Comparison of ENCODE assay signal across 27 cellular contexts in the genomic region with DNA sequence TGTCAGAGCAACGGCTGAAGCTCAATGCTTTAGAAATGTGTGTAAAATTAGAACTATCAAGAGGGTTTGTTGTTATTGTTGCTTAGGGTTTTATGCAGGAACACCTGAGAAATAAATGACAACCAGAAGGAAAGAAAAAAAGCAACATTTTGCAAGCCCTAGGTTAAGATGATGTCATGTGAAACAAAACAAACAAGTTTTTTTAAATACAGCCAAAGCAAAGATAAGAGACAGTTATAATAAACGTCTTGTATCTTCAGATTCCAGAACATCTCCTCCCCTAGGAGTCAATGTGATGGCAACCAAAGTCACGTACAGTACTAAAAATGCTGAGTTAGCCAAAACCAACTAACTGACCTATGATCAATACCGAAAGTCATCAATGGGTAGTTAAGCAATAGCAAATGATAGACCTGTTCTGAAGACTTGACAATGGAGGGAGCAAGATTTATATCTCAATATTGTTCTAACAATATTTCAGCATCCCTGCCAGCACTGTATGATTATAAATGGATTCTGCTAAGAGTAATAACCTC.
"Had no signal": no experiment of that assay in that cellular context is flagged by ENCODE, and none has a peak within 500 bp of the region (broad histone marks: within the 10 kb centered on the region; RNA-seq: fewer than 3 reads in every experiment).

No MANE protein-coding gene starts in this region.

- H3K4me1 ChIP-seq: adrenal gland, body of pancreas, Peyer's patch had no signal

- H3K27me3 ChIP-seq: adrenal gland, body of pancreas, MG63, Peyer's patch had no signal

- H3K27me3 Mint-ChIP-seq: activated naive CD8-positive, alpha-beta T cell treated with anti-CD3 and anti-CD28 coated beads, Interleukin-2, amount 10 ng/mL, durations not matched to agents 7 days and 5 days had no signal

- H3K36me3 ChIP-seq: adrenal gland, MG63, Peyer's patch had no signal

- H3K9me3 Mint-ChIP-seq: activated naive CD8-positive, alpha-beta T cell treated with anti-CD3 and anti-CD28 coated beads, Interleukin-2, amount 10 ng/mL, durations not matched to agents 7 days and 5 days had no signal

- ATAC-seq: activated CD8-positive, alpha-beta T cell treated with anti-CD3 and anti-CD28 coated beads, Interleukin-2, amount 10 ng/mL, durations not matched to agents 7 days and 5 days; body of pancreas; T-helper 17 cell; WTC11 had no signal

- H3K36me3 Mint-ChIP-seq: activated naive CD8-positive, alpha-beta T cell treated with anti-CD3 and anti-CD28 coated beads, Interleukin-2, amount 10 ng/mL, durations not matched to agents 7 days and 5 days; WTC11 had no signal

- H3K9me3 ChIP-seq: adrenal gland, body of pancreas, MG63, Peyer's patch had no signal

- H3K27ac Mint-ChIP-seq: activated CD8-positive, alpha-beta T cell treated with anti-CD3 and anti-CD28 coated beads, Interleukin-2, amount 10 ng/mL, durations not matched to agents 7 days and 5 days; activated naive CD8-positive, alpha-beta T cell treated with anti-CD3 and anti-CD28 coated beads, Interleukin-2, amount 10 ng/mL, durations not matched to agents 7 days and 5 days; T-helper 17 cell; WTC11 had no signal

- H3K27ac ChIP-seq: adrenal gland, body of pancreas, Peyer's patch, RWPE1 had no signal

- DNase-seq: activated CD4-positive, alpha-beta T cell treated with anti-CD3 and anti-CD28 coated beads for 48 hours; activated CD4-positive, alpha-beta T cell treated with anti-CD3 and anti-CD28 coated beads, Interleukin-2, amount 50 U/mL, for 4 hours; activated CD4-positive, CD25-positive, alpha-beta regulatory T cell treated with anti-CD3 and anti-CD28 coated beads, Interleukin-2, amount 50 U/mL, for 72 hours; activated CD8-positive, alpha-beta memory T cell treated with anti-CD3 and anti-CD28 coated beads, Interleukin-2, amount 50 U/mL, for 48 hours; activated CD8-positive, alpha-beta T cell treated with anti-CD3 and anti-CD28 coated beads, Interleukin-2, amount 10 ng/mL, durations not matched to agents 7 days and 5 days; activated naive CD4-positive, alpha-beta T cell treated with anti-CD3 and anti-CD28 coated beads, Interleukin-2, amount 50 U/mL, for 16 hours; activated naive CD8-positive, alpha-beta T cell treated with anti-CD3 and anti-CD28 coated beads, Interleukin-2, amount 10 ng/mL, durations not matched to agents 7 days and 5 days; activated T-cell treated with anti-CD3 and anti-CD28 coated beads, Interleukin-2, amount 50 U/mL, for 1 hour; adrenal gland; aorta; body of pancreas; central memory CD4-positive, alpha-beta T cell; cortex of kidney; NCI-H1092 treated with DMSO at 0.1 percent for 48 hours; NCI-H1417 treated with DMSO at 0.1 percent for 48 hours; NCI-H1694; NCI-H2029; NCI-H2107; NCI-H2171 treated with DMSO at 0.1 percent for 48 hours; NCI-H510A treated with DMSO at 0.1 percent for 48 hours; Peyer's patch; SIG-M5; T-helper 17 cell; T-helper 9 cell had no signal

- H3K4me3 ChIP-seq: adrenal gland, body of pancreas, MG63, Peyer's patch had no signal

- H3K4me3 Mint-ChIP-seq: activated CD8-positive, alpha-beta T cell treated with anti-CD3 and anti-CD28 coated beads, Interleukin-2, amount 10 ng/mL, durations not matched to agents 7 days and 5 days; activated naive CD8-positive, alpha-beta T cell treated with anti-CD3 and anti-CD28 coated beads, Interleukin-2, amount 10 ng/mL, durations not matched to agents 7 days and 5 days; T-helper 17 cell; WTC11 had no signal
